1 cellular context compared by ENCODE assay signal in the genomic region with DNA sequence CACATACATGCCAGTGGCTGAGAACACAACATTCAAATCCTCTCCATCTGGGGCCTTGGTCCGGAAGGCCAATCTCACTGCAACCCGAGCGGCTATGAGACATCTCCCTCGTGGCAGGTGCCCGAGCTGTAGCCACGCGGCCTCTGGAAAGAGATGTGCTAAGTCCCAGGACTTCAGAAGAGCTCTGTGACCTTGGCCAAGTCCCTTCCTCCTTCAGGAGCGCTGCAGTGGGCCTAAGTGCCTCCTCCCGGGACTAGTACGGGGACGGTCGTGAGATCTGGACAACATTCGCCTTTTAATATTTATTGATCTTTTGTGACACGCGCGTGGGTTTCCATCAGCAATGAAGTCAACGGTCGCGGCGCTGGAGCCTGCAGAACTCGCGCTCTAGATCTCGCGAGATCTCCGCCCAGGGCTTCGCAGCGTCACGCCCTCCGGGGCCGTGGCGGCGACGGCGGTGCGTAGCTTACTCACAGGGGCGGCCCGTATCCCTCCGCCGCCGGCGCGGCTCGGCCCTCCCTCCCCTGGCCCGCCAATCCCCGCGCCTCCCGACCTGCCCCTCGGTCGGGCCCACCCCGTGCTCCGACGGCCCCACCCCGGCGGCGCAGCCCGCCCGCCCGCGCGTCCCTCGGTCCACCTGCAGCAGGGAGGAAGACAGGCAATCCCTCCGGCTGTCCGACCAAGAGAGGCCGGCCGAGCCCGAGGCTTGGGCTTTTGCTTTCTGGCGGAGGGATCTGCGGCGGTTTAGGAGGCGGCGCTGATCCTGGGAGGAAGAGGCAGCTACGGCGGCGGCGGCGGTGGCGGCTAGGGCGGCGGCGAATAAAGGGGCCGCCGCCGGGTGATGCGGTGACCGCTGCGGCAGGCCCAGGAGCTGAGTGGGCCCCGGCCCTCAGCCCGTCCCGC.
TF ChIP-seq lines count a peak whose summit lies in the region.

UBE2D2 (plus strand) TSS at position 588 of the 903 bp plus-strand sequence. CDS start 453 bp downstream, outside the sequence.

TF ChIP-seq in HEK293, 187 proteins besides CTCF, POLR2A, EP300 and RAD21 (continued from another document):
- TF ChIP-seq, protein P1, sequence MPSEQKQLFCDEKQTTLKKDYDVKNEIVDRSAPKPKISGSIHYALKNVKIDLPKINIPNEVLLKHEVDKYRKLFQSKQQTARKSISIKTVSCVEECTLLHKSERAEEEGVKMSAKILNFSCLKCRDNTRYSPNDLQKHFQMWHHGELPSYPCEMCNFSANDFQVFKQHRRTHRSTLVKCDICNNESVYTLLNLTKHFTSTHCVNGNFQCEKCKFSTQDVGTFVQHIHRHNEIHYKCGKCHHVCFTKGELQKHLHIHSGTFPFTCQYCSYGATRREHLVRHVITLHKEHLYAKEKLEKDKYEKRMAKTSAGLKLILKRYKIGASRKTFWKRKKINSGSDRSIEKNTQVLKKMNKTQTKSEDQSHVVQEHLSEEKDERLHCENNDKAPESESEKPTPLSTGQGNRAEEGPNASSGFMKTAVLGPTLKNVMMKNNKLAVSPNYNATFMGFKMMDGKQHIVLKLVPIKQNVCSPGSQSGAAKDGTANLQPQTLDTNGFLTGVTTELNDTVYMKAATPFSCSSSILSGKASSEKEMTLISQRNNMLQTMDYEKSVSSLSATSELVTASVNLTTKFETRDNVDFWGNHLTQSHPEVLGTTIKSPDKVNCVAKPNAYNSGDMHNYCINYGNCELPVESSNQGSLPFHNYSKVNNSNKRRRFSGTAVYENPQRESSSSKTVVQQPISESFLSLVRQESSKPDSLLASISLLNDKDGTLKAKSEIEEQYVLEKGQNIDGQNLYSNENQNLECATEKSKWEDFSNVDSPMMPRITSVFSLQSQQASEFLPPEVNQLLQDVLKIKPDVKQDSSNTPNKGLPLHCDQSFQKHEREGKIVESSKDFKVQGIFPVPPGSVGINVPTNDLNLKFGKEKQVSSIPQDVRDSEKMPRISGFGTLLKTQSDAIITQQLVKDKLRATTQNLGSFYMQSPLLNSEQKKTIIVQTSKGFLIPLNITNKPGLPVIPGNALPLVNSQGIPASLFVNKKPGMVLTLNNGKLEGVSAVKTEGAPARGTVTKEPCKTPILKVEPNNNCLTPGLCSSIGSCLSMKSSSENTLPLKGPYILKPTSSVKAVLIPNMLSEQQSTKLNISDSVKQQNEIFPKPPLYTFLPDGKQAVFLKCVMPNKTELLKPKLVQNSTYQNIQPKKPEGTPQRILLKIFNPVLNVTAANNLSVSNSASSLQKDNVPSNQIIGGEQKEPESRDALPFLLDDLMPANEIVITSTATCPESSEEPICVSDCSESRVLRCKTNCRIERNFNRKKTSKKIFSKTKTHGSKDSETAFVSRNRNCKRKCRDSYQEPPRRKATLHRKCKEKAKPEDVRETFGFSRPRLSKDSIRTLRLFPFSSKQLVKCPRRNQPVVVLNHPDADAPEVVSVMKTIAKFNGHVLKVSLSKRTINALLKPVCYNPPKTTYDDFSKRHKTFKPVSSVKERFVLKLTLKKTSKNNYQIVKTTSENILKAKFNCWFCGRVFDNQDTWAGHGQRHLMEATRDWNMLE (tag by site-specific recombination; conservative IDR thresholded peaks at IDR 0.05; ENCODE audit: low read depth), result no peak
- TF ChIP-seq ZFP69B (tag by site-specific recombination; IDR thresholded peaks at IDR 0.05), result peak; percentile 92
- TF ChIP-seq ZNF184 (tag by site-specific recombination; IDR thresholded peaks at IDR 0.05), result 0 out of 2 replicates have a peak, but pooled peaks have one; percentile 22
- TF ChIP-seq ZFP37 (tag by site-specific recombination; IDR thresholded peaks at IDR 0.05), result no peak; the same call in 1 of the 2 replicates
- no peak for TF ChIP-seq ZNF157 (tag by site-specific recombination; IDR thresholded peaks at IDR 0.05)
- TF ChIP-seq HOXC10 (CRISPR knock-in tag; IDR thresholded peaks at IDR 0.05), result no peak
- 0 out of 2 replicates have a peak, but pooled peaks have one; percentile 22 for TF ChIP-seq ZBTB11 (tag by site-specific recombination; conservative IDR thresholded peaks at IDR 0.05; ENCODE audit: low read depth)
- TF ChIP-seq, protein P2, sequence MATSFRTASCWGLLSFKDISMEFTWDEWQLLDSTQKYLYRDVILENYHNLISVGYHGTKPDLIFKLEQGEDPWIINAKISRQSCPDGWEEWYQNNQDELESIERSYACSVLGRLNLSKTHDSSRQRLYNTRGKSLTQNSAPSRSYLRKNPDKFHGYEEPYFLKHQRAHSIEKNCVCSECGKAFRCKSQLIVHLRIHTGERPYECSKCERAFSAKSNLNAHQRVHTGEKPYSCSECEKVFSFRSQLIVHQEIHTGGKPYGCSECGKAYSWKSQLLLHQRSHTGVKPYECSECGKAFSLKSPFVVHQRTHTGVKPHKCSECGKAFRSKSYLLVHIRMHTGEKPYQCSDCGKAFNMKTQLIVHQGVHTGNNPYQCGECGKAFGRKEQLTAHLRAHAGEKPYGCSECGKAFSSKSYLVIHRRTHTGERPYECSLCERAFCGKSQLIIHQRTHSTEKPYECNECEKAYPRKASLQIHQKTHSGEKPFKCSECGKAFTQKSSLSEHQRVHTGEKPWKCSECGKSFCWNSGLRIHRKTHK (tag by site-specific recombination; IDR thresholded peaks at IDR 0.05), result no peak
- TF ChIP-seq ZSCAN16 (tag by site-specific recombination; IDR thresholded peaks at IDR 0.05), result no peak
- peak; percentile 6; the same call in 1 of the 2 replicates for TF ChIP-seq ZNF391 (tag by site-specific recombination; IDR thresholded peaks at IDR 0.05; ENCODE audit: borderline replicate concordance, low read depth)
- TF ChIP-seq ZNF449 (tag by site-specific recombination; IDR thresholded peaks at IDR 0.05), result peak; percentile 50; the same call in 1 of the 2 replicates
- TF ChIP-seq ZNF561 (tag by site-specific recombination; IDR thresholded peaks at IDR 0.05; ENCODE audit: borderline replicate concordance), result peak; percentile 86; the same call in 1 of the 2 replicates
- no peak for TF ChIP-seq ZNF548 (tag by site-specific recombination; IDR thresholded peaks at IDR 0.05)
- TF ChIP-seq AEBP2 (tag by site-specific recombination; IDR thresholded peaks at IDR 0.05; ENCODE audit: borderline replicate concordance), result no peak
- peak; percentile 92 for TF ChIP-seq KLF10 (tag by site-specific recombination; IDR thresholded peaks at IDR 0.05)
- peak; percentile 83 for TF ChIP-seq KLF9 (tag by site-specific recombination; IDR thresholded peaks at IDR 0.05; ENCODE audit: low read depth)
- TF ChIP-seq BCL11A (tag by site-specific recombination; IDR thresholded peaks at IDR 0.05; ENCODE audit: low read depth), result no peak
- TF ChIP-seq, protein P3, sequence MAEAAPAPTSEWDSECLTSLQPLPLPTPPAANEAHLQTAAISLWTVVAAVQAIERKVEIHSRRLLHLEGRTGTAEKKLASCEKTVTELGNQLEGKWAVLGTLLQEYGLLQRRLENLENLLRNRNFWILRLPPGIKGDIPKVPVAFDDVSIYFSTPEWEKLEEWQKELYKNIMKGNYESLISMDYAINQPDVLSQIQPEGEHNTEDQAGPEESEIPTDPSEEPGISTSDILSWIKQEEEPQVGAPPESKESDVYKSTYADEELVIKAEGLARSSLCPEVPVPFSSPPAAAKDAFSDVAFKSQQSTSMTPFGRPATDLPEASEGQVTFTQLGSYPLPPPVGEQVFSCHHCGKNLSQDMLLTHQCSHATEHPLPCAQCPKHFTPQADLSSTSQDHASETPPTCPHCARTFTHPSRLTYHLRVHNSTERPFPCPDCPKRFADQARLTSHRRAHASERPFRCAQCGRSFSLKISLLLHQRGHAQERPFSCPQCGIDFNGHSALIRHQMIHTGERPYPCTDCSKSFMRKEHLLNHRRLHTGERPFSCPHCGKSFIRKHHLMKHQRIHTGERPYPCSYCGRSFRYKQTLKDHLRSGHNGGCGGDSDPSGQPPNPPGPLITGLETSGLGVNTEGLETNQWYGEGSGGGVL (tag by site-specific recombination; IDR thresholded peaks at IDR 0.05), result 0 out of 2 replicates have a peak, but pooled peaks have one; percentile 42
- TF ChIP-seq ZNF341 (tag by site-specific recombination; IDR thresholded peaks at IDR 0.05; ENCODE audit: low read depth), result peak; percentile 26; the same call in 1 of the 2 replicates
- TF ChIP-seq, protein P4, sequence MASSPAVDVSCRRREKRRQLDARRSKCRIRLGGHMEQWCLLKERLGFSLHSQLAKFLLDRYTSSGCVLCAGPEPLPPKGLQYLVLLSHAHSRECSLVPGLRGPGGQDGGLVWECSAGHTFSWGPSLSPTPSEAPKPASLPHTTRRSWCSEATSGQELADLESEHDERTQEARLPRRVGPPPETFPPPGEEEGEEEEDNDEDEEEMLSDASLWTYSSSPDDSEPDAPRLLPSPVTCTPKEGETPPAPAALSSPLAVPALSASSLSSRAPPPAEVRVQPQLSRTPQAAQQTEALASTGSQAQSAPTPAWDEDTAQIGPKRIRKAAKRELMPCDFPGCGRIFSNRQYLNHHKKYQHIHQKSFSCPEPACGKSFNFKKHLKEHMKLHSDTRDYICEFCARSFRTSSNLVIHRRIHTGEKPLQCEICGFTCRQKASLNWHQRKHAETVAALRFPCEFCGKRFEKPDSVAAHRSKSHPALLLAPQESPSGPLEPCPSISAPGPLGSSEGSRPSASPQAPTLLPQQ (tag by site-specific recombination; IDR thresholded peaks at IDR 0.05), result peak; percentile 96
- peak; percentile 66; the same call in 1 of the 2 replicates for TF ChIP-seq ZNF501 (tag by site-specific recombination; IDR thresholded peaks at IDR 0.05)
- peak; percentile 83; the same call in 1 of the 2 replicates for TF ChIP-seq ZSCAN30 (tag by site-specific recombination; IDR thresholded peaks at IDR 0.05)
- no peak for TF ChIP-seq ZNF169 (tag by site-specific recombination; IDR thresholded peaks at IDR 0.05)
- TF ChIP-seq, protein P5, sequence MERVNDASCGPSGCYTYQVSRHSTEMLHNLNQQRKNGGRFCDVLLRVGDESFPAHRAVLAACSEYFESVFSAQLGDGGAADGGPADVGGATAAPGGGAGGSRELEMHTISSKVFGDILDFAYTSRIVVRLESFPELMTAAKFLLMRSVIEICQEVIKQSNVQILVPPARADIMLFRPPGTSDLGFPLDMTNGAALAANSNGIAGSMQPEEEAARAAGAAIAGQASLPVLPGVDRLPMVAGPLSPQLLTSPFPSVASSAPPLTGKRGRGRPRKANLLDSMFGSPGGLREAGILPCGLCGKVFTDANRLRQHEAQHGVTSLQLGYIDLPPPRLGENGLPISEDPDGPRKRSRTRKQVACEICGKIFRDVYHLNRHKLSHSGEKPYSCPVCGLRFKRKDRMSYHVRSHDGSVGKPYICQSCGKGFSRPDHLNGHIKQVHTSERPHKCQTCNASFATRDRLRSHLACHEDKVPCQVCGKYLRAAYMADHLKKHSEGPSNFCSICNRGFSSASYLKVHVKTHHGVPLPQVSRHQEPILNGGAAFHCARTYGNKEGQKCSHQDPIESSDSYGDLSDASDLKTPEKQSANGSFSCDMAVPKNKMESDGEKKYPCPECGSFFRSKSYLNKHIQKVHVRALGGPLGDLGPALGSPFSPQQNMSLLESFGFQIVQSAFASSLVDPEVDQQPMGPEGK (tag by site-specific recombination; IDR thresholded peaks at IDR 0.05), result peak; percentile 14; the same call in 1 of the 2 replicates
- peak; percentile 89; the same call in 1 of the 2 replicates for TF ChIP-seq ZNF660 (tag by site-specific recombination; IDR thresholded peaks at IDR 0.05)
- TF ChIP-seq ZNF555 (tag by site-specific recombination; conservative IDR thresholded peaks at IDR 0.05), result no peak
- no peak for TF ChIP-seq ZNF776 (tag by site-specific recombination; IDR thresholded peaks at IDR 0.05; ENCODE audit: borderline replicate concordance)
- TF ChIP-seq GLIS1 (tag by site-specific recombination; IDR thresholded peaks at IDR 0.05), result peak; percentile 57
- no peak for TF ChIP-seq ZNF121 (tag by site-specific recombination; IDR thresholded peaks at IDR 0.05)
- no peak for TF ChIP-seq ZNF266 (tag by site-specific recombination; IDR thresholded peaks at IDR 0.05; ENCODE audit: low read depth)
